Comparison of ENCODE assay signal across 21 cellular contexts in the genomic region with DNA sequence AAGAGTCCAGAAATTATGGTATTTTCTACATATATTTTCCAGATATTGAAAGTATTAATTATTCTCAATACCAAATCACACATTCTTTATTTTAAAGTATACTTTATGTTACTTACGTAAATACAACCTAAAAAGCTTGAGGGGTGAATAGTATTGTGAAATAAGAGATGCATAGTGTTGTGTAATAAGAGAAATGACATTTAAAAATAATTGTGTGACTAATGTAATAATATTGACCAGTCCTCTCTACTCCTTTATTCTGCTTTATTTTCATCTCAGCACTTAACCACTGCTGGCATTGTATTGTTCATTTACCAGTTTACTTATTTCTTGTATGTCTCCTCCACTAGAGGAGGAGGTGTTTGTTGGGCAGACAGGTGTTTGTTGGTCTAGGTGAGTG.
DNase-seq lines count a peak whose midpoint lies in the region; ATAC-seq, FAIRE-seq and TF ChIP-seq lines count a peak whose summit lies in the region.
"Had no signal": no experiment of that assay in that cellular context is flagged by ENCODE, and none has a peak within 500 bp of the region (broad histone marks: within the 10 kb centered on the region; RNA-seq: fewer than 3 reads in every experiment).

No MANE protein-coding gene starts in this region.

- peaks cover 0 to 9% (median 0%) of the 10 kb centered on the region in 11 experiments; a peak in 1 of 22 replicates for H3K36me3 ChIP-seq in BLaER1 treated with 17β-estradiol and CSF1 and Interleukin-3, amounts not matched to agents 10 nM and 100 nM
- H3K36me3 ChIP-seq in K562 (ENCODE audit: control insufficient read depth, insufficient read depth, low read length) (no peaks in the 10 kb centered on the region), pancreas (no peaks in the 10 kb centered on the region)
- H3K36me3 ChIP-seq: HAP-1 had no signal

- POLR2A ChIA-PET in K562 (lab: Yijun Ruan, JAX), result no interaction called here

- CTCF ChIA-PET in K562 (lab: Yijun Ruan, JAX; ENCODE audit: low intra/inter-chr PET ratio), result no interaction called here

- no peak for TF ChIP-seq RAD21 in K562 (CRISPR knock-in tag; conservative IDR thresholded peaks at IDR 0.05 in 1 of 2, IDR thresholded peaks at IDR 0.05 in 1 of 2)

- peak; percentile 61 for FAIRE-seq in A204.1 (lab: Jason Lieb, UNC)
- no peak for FAIRE-seq in K562 (lab: Jason Lieb, UNC)
- FAIRE-seq in pancreas (lab: Jason Lieb, UNC), result no peak
- FAIRE-seq: GM12892, GM19239 had no signal

- ATAC-seq in K562 (no peak), GM19328 (IDR thresholded peaks at IDR 0.05; ENCODE audit: unreplicated experiment) (no peak), pancreas (no peak)
- ATAC-seq: GM23338 had no signal

- intact Hi-C loops in K562 (cut with micrococcal nuclease) (no loop called here), pancreas (cut with DNase I) (no loop called here)

- H3K9me1 ChIP-seq in K562 (ENCODE audit: control insufficient read depth, insufficient read depth, low read length), result no peaks in the 10 kb centered on the region

- peak overlapping the region in 7 of 11 experiments; percentile 5 to 62 (median 42); a peak in 7 of 22 replicates for H3K27ac ChIP-seq in BLaER1 treated with 17β-estradiol and CSF1 and Interleukin-3, amounts not matched to agents 10 nM and 100 nM
- H3K27ac ChIP-seq in K562 (ENCODE audit: extremely low read depth, low read depth, low read length) (no peak overlapping the region), pancreas (no peak overlapping the region)

- peaks cover 3 to 52% (median 30%) of the 10 kb centered on the region in 10 experiments; a peak in 19 of 20 replicates for H3K4me1 ChIP-seq in BLaER1 treated with 17β-estradiol and CSF1 and Interleukin-3, amounts not matched to agents 10 nM and 100 nM
- H3K4me1 ChIP-seq in K562 (replicated peaks in 1 of 2; ENCODE audit: control insufficient read depth in 2 of 2, insufficient read depth in 2 of 2, low read length in 2 of 2), result no peaks in the 10 kb centered on the region
- H3K4me1 ChIP-seq in pancreas, result no peaks in the 10 kb centered on the region

- H3K27me3 ChIP-seq in BLaER1 treated with 17β-estradiol and CSF1 and Interleukin-3, amounts not matched to agents 10 nM and 100 nM, result no peaks in the 10 kb centered on the region
- H3K27me3 ChIP-seq in K562 (ENCODE audit: control insufficient read depth in 2 of 2, insufficient read depth in 2 of 2, low read length in 2 of 2) (no peaks in the 10 kb centered on the region), pancreas (peaks cover 0 to 13% (median 4%) of the 10 kb centered on the region in 4 donors)

- H3K4me2 ChIP-seq in BLaER1 treated with 17β-estradiol and CSF1 and Interleukin-3, amounts not matched to agents 10 nM and 100 nM, result peak overlapping the region in 6 of 11 experiments; percentile 12 to 57 (median 33); a peak in 7 of 22 replicates
- H3K4me2 ChIP-seq in K562 (ENCODE audit: insufficient read depth, low read length), result no peak overlapping the region
- H3K4me2 ChIP-seq: GM23338 had no signal

- H3K9ac ChIP-seq in BLaER1 treated with 17β-estradiol and CSF1 and Interleukin-3, amounts not matched to agents 10 nM and 100 nM, result no peak overlapping the region
- no peak overlapping the region for H3K9ac ChIP-seq in K562 (ENCODE audit: insufficient read depth in 1 of 2, low read depth in 2 of 2, low read length in 2 of 2)

- in situ Hi-C loops in K562 (cut with MboI), result no loop called here

- no peaks in the 10 kb centered on the region for H3K79me2 ChIP-seq in K562 (ENCODE audit: control insufficient read depth, insufficient read depth, low read length)

- 0% methylated on average over 1 of the region's 1 CpG for WGBS in K562 (ENCODE audit: insufficient coverage, low coverage, missing lambda C conversion rate)
- 78 to 98% methylated on average over 1 of the region's 1 CpG for WGBS in pancreas, 2 donors

- TF ChIP-seq EP300 in K562 (IDR thresholded peaks at IDR 0.05; ENCODE audit: low read length), result no peak

- TF ChIP-seq POLR2A in K562 (conservative IDR thresholded peaks at IDR 0.05), result no peak

- no TSS peak for BruUV-seq in K562 (replicated peaks; lab: Mats Ljungman, UMichigan)

- H2AFZ ChIP-seq in K562 (ENCODE audit: low read depth, low read length), result no peak overlapping the region
- H2AFZ ChIP-seq: GM23338 had no signal

- DNase-seq in NCI-H146 (lab: John Stamatoyannopoulos, UW) (peak; percentile 34), K562 (ENCODE audit: extremely low read depth in 1 of 4, low spot score in 3 of 4) (no peak), NCI-H2227 treated with DMSO at 0.1 percent for 48 hours (lab: John Stamatoyannopoulos, UW) (no peak), pancreas (no peak)
- DNase-seq: CD8-positive, alpha-beta memory T cell; DMS 273 treated with DMSO at 0.1 percent for 48 hours; DND-41; NCI-H1048; NCI-H187; NCI-H226; NCI-H510A; NCI-H69; SHP77 treated with DMSO at 0.1 percent for 48 hours; T-helper 1 cell had no signal

- no peak overlapping the region for H3K4me3 ChIP-seq in BLaER1 treated with 17β-estradiol and CSF1 and Interleukin-3, amounts not matched to agents 10 nM and 100 nM
- H3K4me3 ChIP-seq in K562 (no peak overlapping the region), pancreas (no peak overlapping the region)
- H3K4me3 ChIP-seq: GM23338, HAP-1 had no signal

- TF ChIP-seq CTCF in K562 (IDR thresholded peaks at IDR 0.05 in 2 of 3, conservative IDR thresholded peaks at IDR 0.05 in 1 of 3; ENCODE audit: insufficient read depth in 2 of 3, low read depth in 1 of 3, low read length in 3 of 3) (no peak), pancreas (IDR thresholded peaks at IDR 0.05) (no peak)

- H3K9me3 ChIP-seq in BLaER1 treated with 17β-estradiol and CSF1 and Interleukin-3, amounts not matched to agents 10 nM and 100 nM (replicated peaks in 1 of 11), result peaks cover 0 to 15% (median 6%) of the 10 kb centered on the region in 11 experiments; a peak in 8 of 22 replicates
- no peaks in the 10 kb centered on the region for H3K9me3 ChIP-seq in K562 (replicated peaks; ENCODE audit: control insufficient read depth, insufficient read depth, low read depth, low read length)
- no peaks in the 10 kb centered on the region for H3K9me3 ChIP-seq in pancreas
- H3K9me3 ChIP-seq: HAP-1 had no signal

- no peaks in the 10 kb centered on the region for H4K20me1 ChIP-seq in BLaER1 treated with 17β-estradiol and CSF1 and Interleukin-3, amounts not matched to agents 10 nM and 100 nM
- no peaks in the 10 kb centered on the region for H4K20me1 ChIP-seq in K562 (replicated peaks; ENCODE audit: control insufficient read depth, insufficient read depth, low read length)

TF ChIP-seq in K562, 482 proteins besides CTCF, POLR2A, EP300 and RAD21:
- TF ChIP-seq CEBPG (CRISPR knock-in tag; IDR thresholded peaks at IDR 0.05) (no peak), CEBPG (tag; conservative IDR thresholded peaks at IDR 0.05 in 1 of 2, IDR thresholded peaks at IDR 0.05 in 1 of 2) (0 out of 4 replicates have a peak, but pooled peaks of 1 of the 2 experiments have one; percentile 33), CEBPB (tag; IDR thresholded peaks at IDR 0.05) (peak; percentile 50), ETV6 (IDR thresholded peaks at IDR 0.05; ENCODE audit: borderline replicate concordance in 1 of 2, low read depth in 2 of 2, low read length in 1 of 2) (no peak), ETV6 (CRISPR knock-in tag; IDR thresholded peaks at IDR 0.05; ENCODE audit: borderline replicate concordance) (no peak)

Comparison
In these comparisons a context has a peak if more than half of its experiments do, and no peak if none do; other contexts are left out.
1. H3K27ac ChIP-seq: peak in BLaER1 treated with 17β-estradiol and CSF1 and Interleukin-3, amounts not matched to agents 10 nM and 100 nM (7 of 11); none in K562 (single experiment) and pancreas (0 of 4).